In genomic region chr17:12507046-12507445, GRCh38 we compare ENCODE assay signal across 16 cellular contexts.
DNase-seq lines count a peak whose midpoint lies in the region; ATAC-seq and TF ChIP-seq lines count a peak whose summit lies in the region.
"Had no signal": no experiment of that assay in that cellular context is flagged by ENCODE, and none has a peak within 500 bp of the region (broad histone marks: within the 10 kb centered on the region; RNA-seq: fewer than 3 reads in every experiment).

No MANE protein-coding gene starts in this region.

- H3K9me3 ChIP-seq in SJSA1 (replicated peaks) (no peaks in the 10 kb centered on the region), fibroblast of lung (ENCODE audit: control insufficient read depth, insufficient read depth, low read depth, low read length) (no peaks in the 10 kb centered on the region), osteoblast (ENCODE audit: low read depth, low read length) (no peaks in the 10 kb centered on the region)

- TF ChIP-seq POLR2A in GM18505 (IDR thresholded peaks at IDR 0.05; ENCODE audit: borderline replicate concordance, extremely low read depth, insufficient read depth, insufficient read length) = no peak

- H3K9me3 Mint-ChIP-seq in natural killer cell treated with Interleukin-12 subunit alpha and Interleukin-12 subunit beta and Interleukin-15 and Interleukin-18, amount 100 ng/mL, for 72 hours = peaks cover 17% of the 10 kb centered on the region

- no peak overlapping the region for H3K27ac Mint-ChIP-seq in natural killer cell treated with Interleukin-12 subunit alpha and Interleukin-12 subunit beta and Interleukin-15 and Interleukin-18, amount 100 ng/mL, for 72 hours
- H3K27ac Mint-ChIP-seq: CD4-positive, alpha-beta memory T cell had no signal

- no peak overlapping the region for H3K4me3 Mint-ChIP-seq in natural killer cell treated with Interleukin-12 subunit alpha and Interleukin-12 subunit beta and Interleukin-15 and Interleukin-18, amount 100 ng/mL, for 72 hours
- H3K4me3 Mint-ChIP-seq: CD4-positive, alpha-beta memory T cell had no signal

- no peak overlapping the region for H3K9ac ChIP-seq in fibroblast of lung (ENCODE audit: insufficient read depth, low read length)

- peak; percentile 65 to 86 for DNase-seq in SJSA1 (ENCODE audit: low read depth in 1 of 2, low spot score in 2 of 2)
- peak in 1 of 2 donors; percentile 23 for DNase-seq in fibroblast of lung (ENCODE audit: low read depth in 2 of 2)
- no peak for DNase-seq in osteoblast (ENCODE audit: insufficient read length, low spot score, missing footprints)
- no peak for DNase-seq in natural killer cell treated with Interleukin-12 subunit alpha and Interleukin-12 subunit beta and Interleukin-15 and Interleukin-18, amount 100 ng/mL, for 72 hours (ENCODE audit: low spot score)
- DNase-seq: C1 segment of cervical spinal cord; Calu3; CD4-positive, alpha-beta memory T cell; COR-L47; DMS53; DMS79 treated with DMSO at 0.1 percent for 48 hours; GF-D8; GOT3; H7; HCEC 1CT had no signal

- H3K4me2 ChIP-seq in fibroblast of lung (ENCODE audit: extremely low read depth, insufficient read depth, low read length) (peak overlapping the region; percentile 37), osteoblast (ENCODE audit: insufficient read depth, low read length) (no peak overlapping the region)

- TF ChIP-seq CTCF in fibroblast of lung (conservative IDR thresholded peaks at IDR 0.05 in 1 of 2, IDR thresholded peaks at IDR 0.05 in 1 of 2; ENCODE audit: low read depth in 1 of 2, low read length in 2 of 2) (no peak), osteoblast (IDR thresholded peaks at IDR 0.05; ENCODE audit: extremely low read depth, low read depth, low read length) (no peak)

- H3K27me3 ChIP-seq in SJSA1 (replicated peaks) = no peaks in the 10 kb centered on the region
- H3K27me3 ChIP-seq in fibroblast of lung (ENCODE audit: control insufficient read depth, insufficient read depth, low read length) = no peaks in the 10 kb centered on the region
- no peaks in the 10 kb centered on the region for H3K27me3 ChIP-seq in osteoblast (ENCODE audit: insufficient read depth, low read length)

- H3K27ac ChIP-seq in SJSA1 (peak overlapping the region; percentile 75), fibroblast of lung (ENCODE audit: insufficient read depth, low read length) (no peak overlapping the region), osteoblast (ENCODE audit: low read depth, low read length) (no peak overlapping the region)

- ATAC-seq in GM21423 (IDR thresholded peaks at IDR 0.05; ENCODE audit: unreplicated experiment) = no peak
- ATAC-seq in natural killer cell treated with Interleukin-12 subunit alpha and Interleukin-12 subunit beta and Interleukin-15 and Interleukin-18, amount 100 ng/mL, for 72 hours = no peak
- no peak for ATAC-seq in GM18505 (IDR thresholded peaks at IDR 0.05; ENCODE audit: unreplicated experiment)

- H3K36me3 ChIP-seq in SJSA1 = no peaks in the 10 kb centered on the region; the same call in 1 of the 2 replicates
- no peaks in the 10 kb centered on the region for H3K36me3 ChIP-seq in fibroblast of lung (ENCODE audit: control insufficient read depth, insufficient read depth, low read length)
- no peaks in the 10 kb centered on the region for H3K36me3 ChIP-seq in osteoblast (ENCODE audit: insufficient read depth, low read length)

- H3K27me3 Mint-ChIP-seq in natural killer cell treated with Interleukin-12 subunit alpha and Interleukin-12 subunit beta and Interleukin-15 and Interleukin-18, amount 100 ng/mL, for 72 hours = no peaks in the 10 kb centered on the region
- H3K27me3 Mint-ChIP-seq: CD4-positive, alpha-beta memory T cell had no signal

- no peaks in the 10 kb centered on the region for H4K20me1 ChIP-seq in fibroblast of lung (ENCODE audit: control insufficient read depth, extremely low read depth, insufficient read depth, low read length)
- no peaks in the 10 kb centered on the region for H4K20me1 ChIP-seq in osteoblast (ENCODE audit: insufficient read depth, low read length)

- H2AFZ ChIP-seq in fibroblast of lung (ENCODE audit: low read length) (peak overlapping the region; percentile 69), osteoblast (ENCODE audit: low read length) (peak overlapping the region; percentile 51)

- H3K4me3 ChIP-seq in SJSA1 = no peak overlapping the region
- no peak overlapping the region for H3K4me3 ChIP-seq in fibroblast of lung (replicated peaks in 1 of 4; ENCODE audit: control extremely low read depth in 1 of 4, insufficient read depth in 1 of 4, low read depth in 3 of 4, low read length in 4 of 4)
- no peak overlapping the region for H3K4me3 ChIP-seq in osteoblast (ENCODE audit: insufficient read depth, low read length)

- H3K36me3 Mint-ChIP-seq in natural killer cell treated with Interleukin-12 subunit alpha and Interleukin-12 subunit beta and Interleukin-15 and Interleukin-18, amount 100 ng/mL, for 72 hours = no peaks in the 10 kb centered on the region
- H3K36me3 Mint-ChIP-seq: CD4-positive, alpha-beta memory T cell had no signal

- H3K79me2 ChIP-seq in fibroblast of lung (ENCODE audit: control insufficient read depth, insufficient read depth, low read length) (no peaks in the 10 kb centered on the region), osteoblast (ENCODE audit: insufficient read depth, low read length) (no peaks in the 10 kb centered on the region)

- peaks cover 64% of the 10 kb centered on the region for H3K4me1 ChIP-seq in SJSA1 (replicated peaks)
- peaks cover 9% of the 10 kb centered on the region for H3K4me1 ChIP-seq in fibroblast of lung (ENCODE audit: control insufficient read depth, extremely low read depth, insufficient read depth, low read length)
- H3K4me1 ChIP-seq in osteoblast (ENCODE audit: insufficient read depth, low read length) = peaks cover 16% of the 10 kb centered on the region

- H3K4me1 Mint-ChIP-seq in natural killer cell treated with Interleukin-12 subunit alpha and Interleukin-12 subunit beta and Interleukin-15 and Interleukin-18, amount 100 ng/mL, for 72 hours (ENCODE audit: low read depth in 2 of 2) = no peaks in the 10 kb centered on the region
- H3K4me1 Mint-ChIP-seq: CD4-positive, alpha-beta memory T cell had no signal

Comparison
In these comparisons a context has a peak if more than half of its experiments do, and no peak if none do; other contexts are left out.
1. DNase-seq: peak in SJSA1 (2 of 2); none in osteoblast (single experiment) and natural killer cell treated with Interleukin-12 subunit alpha and Interleukin-12 subunit beta and Interleukin-15 and Interleukin-18, amount 100 ng/mL, for 72 hours (single experiment).